Comparison of ENCODE assay signal across 12 cellular contexts in genomic region chr20:46895906-46896242, GRCh38. TPM values are rescaled to one million over a fixed set of nuclear protein-coding genes. Genes with fewer than 3 reads are reported as not detected.
DNase-seq lines count a peak whose midpoint lies in the region; ATAC-seq and TF ChIP-seq lines count a peak whose summit lies in the region.
"Had no signal": no experiment of that assay in that cellular context is flagged by ENCODE, and none has a peak within 500 bp of the region (broad histone marks: within the 10 kb centered on the region; RNA-seq: fewer than 3 reads in every experiment).

No MANE protein-coding gene starts in this region.

- H3K9me3 Mint-ChIP-seq in MCF 10A (ENCODE audit: unreplicated experiment) (peaks cover under 1% of the 10 kb centered on the region), type B pancreatic cell (peaks cover 1% of the 10 kb centered on the region)
- H3K9me3 Mint-ChIP-seq in CD8-positive, alpha-beta T cell, result peaks cover 1% of the 10 kb centered on the region

- H3K36me3 ChIP-seq in breast epithelium, result no peaks in the 10 kb centered on the region
- no peaks in the 10 kb centered on the region for H3K36me3 ChIP-seq in mammary epithelial cell (ENCODE audit: insufficient read depth, low read length)
- no peaks in the 10 kb centered on the region for H3K36me3 ChIP-seq in mucosa of descending colon (ENCODE audit: low read depth)
- no peaks in the 10 kb centered on the region for H3K36me3 ChIP-seq in CD8-positive, alpha-beta T cell (ENCODE audit: insufficient read depth, low read length)
- H3K36me3 ChIP-seq: BLaER1 had no signal

- H3K9ac ChIP-seq in mammary epithelial cell (ENCODE audit: insufficient read depth, low read length), result no peak overlapping the region
- H3K9ac ChIP-seq: BLaER1 had no signal

- POLR2A ChIA-PET in MCF 10A (lab: Yijun Ruan, JAX), result interaction anchor here (0.9 kb wide), 2 partner anchors 14 to 58 kb away, joined by 4 to 5 read pairs; no protein-coding TSS in a partner anchor
- POLR2A ChIA-PET in CD8-positive, alpha-beta T cell (lab: Charles Lee), result no interaction called here

- H3K27me3 Mint-ChIP-seq in MCF 10A (ENCODE audit: insufficient read depth, unreplicated experiment), result peaks cover 76% of the 10 kb centered on the region
- peaks cover 76% of the 10 kb centered on the region for H3K27me3 Mint-ChIP-seq in type B pancreatic cell
- H3K27me3 Mint-ChIP-seq in CD8-positive, alpha-beta T cell (ENCODE audit: low read depth), result peaks cover 54% of the 10 kb centered on the region

- H3K36me3 Mint-ChIP-seq in MCF 10A (ENCODE audit: insufficient read depth, unreplicated experiment) (no peaks in the 10 kb centered on the region), type B pancreatic cell (peaks cover 1% of the 10 kb centered on the region)
- no peaks in the 10 kb centered on the region for H3K36me3 Mint-ChIP-seq in CD8-positive, alpha-beta T cell

- peaks cover 0 to 4% of the 10 kb centered on the region in 2 donors for H3K27me3 ChIP-seq in breast epithelium
- peaks cover 26% of the 10 kb centered on the region for H3K27me3 ChIP-seq in mammary epithelial cell (ENCODE audit: insufficient read depth, low read length)
- no peaks in the 10 kb centered on the region for H3K27me3 ChIP-seq in CD8-positive, alpha-beta T cell (ENCODE audit: insufficient read depth, low read length)

- peak; percentile 3 for ATAC-seq in mucosa of descending colon
- ATAC-seq in CD8-positive, alpha-beta T cell, result no peak

- in situ Hi-C loops in mammary epithelial cell (cut with MboI; ENCODE audit: low sequenced_read_pairs in 2 of 2), result no loop called here

- H3K4me3 ChIP-seq in breast epithelium (peak overlapping the region; percentile 53 to 91 (median 74)), mammary epithelial cell (replicated peaks in 1 of 3; ENCODE audit: insufficient read depth in 1 of 3, low read depth in 2 of 3, low read length in 3 of 3) (no peak overlapping the region), mucosa of descending colon (peak overlapping the region; percentile 32)
- H3K4me3 ChIP-seq in CD8-positive, alpha-beta T cell (ENCODE audit: low read depth, low read length), result no peak overlapping the region
- H3K4me3 ChIP-seq: BLaER1 had no signal

- H2AFZ ChIP-seq in mammary epithelial cell (ENCODE audit: low read depth, low read length), result no peak overlapping the region

- dilution Hi-C loops in mammary epithelial cell (cut with HindIII; ENCODE audit: low sequenced_read_pairs), result no loop called here

- TF ChIP-seq CTCF in breast epithelium (IDR thresholded peaks at IDR 0.05) (no peak), MCF 10A (IDR thresholded peaks at IDR 0.05; ENCODE audit: unreplicated experiment) (no peak), mammary epithelial cell (conservative IDR thresholded peaks at IDR 0.05 in 1 of 2, IDR thresholded peaks at IDR 0.05 in 1 of 2; ENCODE audit: extremely low read depth in 1 of 2, insufficient read depth in 1 of 2, low read depth in 1 of 2, low read length in 2 of 2) (no peak), mucosa of descending colon (IDR thresholded peaks at IDR 0.05) (no peak), type B pancreatic cell (conservative IDR thresholded peaks at IDR 0.05) (no peak)
- no peak for TF ChIP-seq CTCF in CD8-positive, alpha-beta T cell (IDR thresholded peaks at IDR 0.05)

- H3K9me3 ChIP-seq in breast epithelium, result peaks cover 3 to 5% of the 10 kb centered on the region in 2 donors
- H3K9me3 ChIP-seq in mammary epithelial cell (replicated peaks; ENCODE audit: insufficient read depth, low read length), result no peaks in the 10 kb centered on the region
- peaks cover under 1% of the 10 kb centered on the region for H3K9me3 ChIP-seq in mucosa of descending colon
- no peaks in the 10 kb centered on the region for H3K9me3 ChIP-seq in CD8-positive, alpha-beta T cell (ENCODE audit: low read length)

- DNase-seq in breast epithelium (ENCODE audit: low spot score in 2 of 2), result no peak
- DNase-seq in MCF 10A (ENCODE audit: unreplicated experiment), result no peak
- DNase-seq in mammary epithelial cell, result no peak
- DNase-seq in mucosa of descending colon, result no peak
- DNase-seq in type B pancreatic cell (ENCODE audit: extremely low spot score, unreplicated experiment), result no peak
- DNase-seq in CD8-positive, alpha-beta T cell, result no peak
- DNase-seq in AG08396 (ENCODE audit: low spot score), result no peak
- DNase-seq in activated CD8-positive, alpha-beta memory T cell treated with anti-CD3 and anti-CD28 coated beads for 24 hours, result no peak
- DNase-seq: activated T-cell treated with anti-CD3 and anti-CD28 coated beads, Interleukin-2, amount 50 U/mL, for 48 hours; small intestine had no signal

- CTCF ChIA-PET in MCF 10A (lab: Yijun Ruan, JAX), result interaction anchor here (0.5 to 0.7 kb wide), 3 partner anchors 121 to 1740 kb away, joined by 3 to 4 read pairs (median 3); no protein-coding TSS in a partner anchor
- CTCF ChIA-PET in mammary epithelial cell (lab: Charles Lee; ENCODE audit: low non-redundant PET), result no interaction called here
- CTCF ChIA-PET in CD8-positive, alpha-beta T cell (lab: Charles Lee), result no interaction called here

- H3K4me3 Mint-ChIP-seq in MCF 10A (ENCODE audit: unreplicated experiment) (no peak overlapping the region), type B pancreatic cell (peak overlapping the region; percentile 92)
- H3K4me3 Mint-ChIP-seq in CD8-positive, alpha-beta T cell, result no peak overlapping the region
- H3K4me3 Mint-ChIP-seq: T-helper 2 cell treated with Interferon-gamma antibody and Interleukin-4, amounts not matched to agents 5 μg/mL and 100 μg/mL, for 36 hours had no signal

- intact Hi-C loops in breast epithelium (cut with DNase I; ENCODE audit: low total_unique reads), result no loop called here
- intact Hi-C loops in MCF 10A (cut with micrococcal nuclease), result no loop called here
- intact Hi-C loops in mammary epithelial cell (cut with micrococcal nuclease), result no loop called here
- intact Hi-C loops in mucosa of descending colon (cut with DNase I, micrococcal nuclease), result no loop called here
- intact Hi-C loops in CD8-positive, alpha-beta T cell (cut with DNase I, micrococcal nuclease), result no loop called here

- H3K27ac Mint-ChIP-seq in MCF 10A (ENCODE audit: low read depth, unreplicated experiment), result no peak overlapping the region
- peak overlapping the region; percentile 22 for H3K27ac Mint-ChIP-seq in type B pancreatic cell
- no peak overlapping the region for H3K27ac Mint-ChIP-seq in CD8-positive, alpha-beta T cell
- H3K27ac Mint-ChIP-seq: T-helper 2 cell treated with Interferon-gamma antibody and Interleukin-4, amounts not matched to agents 5 μg/mL and 100 μg/mL, for 36 hours had no signal

- TF ChIP-seq POLR2A in breast epithelium (IDR thresholded peaks at IDR 0.05), result no peak

- H3K4me1 Mint-ChIP-seq in MCF 10A (ENCODE audit: insufficient read depth, unreplicated experiment) (peaks cover 5% of the 10 kb centered on the region), type B pancreatic cell (ENCODE audit: unreplicated experiment) (peaks cover 28% of the 10 kb centered on the region)
- H3K4me1 Mint-ChIP-seq in CD8-positive, alpha-beta T cell (ENCODE audit: low read depth), result peaks cover 4% of the 10 kb centered on the region

- no peaks in the 10 kb centered on the region for H4K20me1 ChIP-seq in mammary epithelial cell (ENCODE audit: insufficient read depth, low read length)

- H3K27ac ChIP-seq in breast epithelium (peak overlapping the region; percentile 83 to 86), mammary epithelial cell (ENCODE audit: insufficient read depth, low read depth, low read length) (no peak overlapping the region)
- H3K27ac ChIP-seq in CD8-positive, alpha-beta T cell (ENCODE audit: low read depth, low read length), result no peak overlapping the region
- H3K27ac ChIP-seq: BLaER1 had no signal

- H3K4me2 ChIP-seq in mammary epithelial cell (ENCODE audit: insufficient read depth, low read depth, low read length), result peak overlapping the region; percentile 18
- H3K4me2 ChIP-seq: BLaER1 had no signal

- H3K4me1 ChIP-seq in breast epithelium, result peaks cover 0 to 5% of the 10 kb centered on the region in 2 donors
- peaks cover 4% of the 10 kb centered on the region for H3K4me1 ChIP-seq in mammary epithelial cell (ENCODE audit: insufficient read depth, low read length)
- H3K4me1 ChIP-seq in mucosa of descending colon (ENCODE audit: low read depth), result peaks cover 5% of the 10 kb centered on the region
- H3K4me1 ChIP-seq in CD8-positive, alpha-beta T cell (ENCODE audit: insufficient read depth, low read length), result no peaks in the 10 kb centered on the region
- H3K4me1 ChIP-seq: BLaER1 had no signal

- BruUV-seq in MCF 10A (replicated peaks; lab: Mats Ljungman, UMichigan) (no TSS peak), mammary epithelial cell (replicated peaks; lab: Mats Ljungman, UMichigan) (no TSS peak)

- WGBS in mammary epithelial cell (ENCODE audit: low coverage, missing lambda C conversion rate), result 8% methylated on average over 12 of the region's 12 CpGs

- no peaks in the 10 kb centered on the region for H3K79me2 ChIP-seq in mammary epithelial cell (ENCODE audit: insufficient read depth, low read length)

RNA-seq across cellular contexts. Expression of gene EYA2, which starts 1.2 kb away (rescaled TPM):
- total RNA-seq in breast epithelium (10 to 100 TPM in 2 of 3 donors, 1 to 10 TPM in 1; 5.4 to 19.2 (median 12.5) TPM), MCF 10A (2022) (0.12 TPM in 1 of 2 replicates, not detected in the other), mammary epithelial cell (1 to 10 TPM in 1 of 2 donors, under 1 TPM in 1; 0.31 to 1.0 TPM), mucosa of descending colon (10 to 100 TPM; 14.3 to 22.3 (median 19.5) TPM), type B pancreatic cell (ENCODE audit: low replicate concordance) (8.1 and 8.4 TPM in 2 replicates)
- 0.03 TPM for polyA plus RNA-seq in mammary epithelial cell
- polyA minus RNA-seq in mammary epithelial cell, result not detected
- not detected for total RNA-seq in CD8-positive, alpha-beta T cell

Comparison
In these comparisons a context has a peak if more than half of its experiments do, and no peak if none do; other contexts are left out.
1. H3K27ac ChIP-seq: peak in breast epithelium (2 of 2); none in mammary epithelial cell (single experiment) and CD8-positive, alpha-beta T cell (single experiment).
2. H3K4me3 ChIP-seq: peak in breast epithelium (3 of 3) and mucosa of descending colon (single experiment); none in mammary epithelial cell (0 of 3) and CD8-positive, alpha-beta T cell (single experiment).